8 cellular contexts compared by ENCODE assay signal in genomic region chr19:9792191-9793050, GRCh38. TPM values are rescaled to one million over a fixed set of nuclear protein-coding genes. Genes with fewer than 3 reads are reported as not detected.
DNase-seq lines count a peak whose midpoint lies in the region; ATAC-seq and TF ChIP-seq lines count a peak whose summit lies in the region.

No MANE protein-coding gene starts in this region.

- H2AFZ ChIP-seq in IMR-90 (replicated peaks; ENCODE audit: low read length, poor library complexity), result peak overlapping the region; percentile 99

- H3K18ac ChIP-seq in IMR-90 (ENCODE audit: low read depth, low read length), result peak overlapping the region; percentile 97

- peak overlapping the region; percentile 65 for H4K5ac ChIP-seq in IMR-90 (ENCODE audit: low read depth, low read length)

- peak overlapping the region; percentile 95 for H3K4me2 ChIP-seq in IMR-90 (ENCODE audit: low read depth, low read length)

- no peaks in the 10 kb centered on the region for H4K20me1 ChIP-seq in IMR-90 (ENCODE audit: insufficient read depth, low read length)

- intact Hi-C loops in IMR-90 (cut with micrococcal nuclease), result loop anchor here (5.0 kb wide), 1 partner anchor 385 kb away; no protein-coding TSS in a partner anchor

- dilution Hi-C loops in IMR-90 (cut with HindIII; ENCODE audit: low sequenced_read_pairs, unreplicated experiment), result loop anchor here (10.0 kb wide), 1 partner anchor 168 kb away; the partner anchor contains the start of gene ZNF561

- peak; percentile 6; the same call in 1 of the 2 replicates for TF ChIP-seq POLR2A in IMR-90 (IDR thresholded peaks at IDR 0.05; ENCODE audit: low read depth, low read length)

- no peak overlapping the region for H2AK5ac ChIP-seq in IMR-90 (ENCODE audit: low read depth, low read length)

- H2BK5ac ChIP-seq in IMR-90 (ENCODE audit: low read depth, low read length, poor library complexity, severe bottlenecking), result peak overlapping the region; percentile 93

- H3K36me3 Mint-ChIP-seq in activated T-cell treated with anti-CD3 and anti-CD28 coated beads, Interleukin-2, amount 50 U/mL, for 4 hours (ENCODE audit: insufficient read depth), result no peaks in the 10 kb centered on the region

- no peaks in the 10 kb centered on the region for H3K9me3 ChIP-seq in IMR-90 (ENCODE audit: control insufficient read depth, insufficient read depth, low read length)

- ATAC-seq in IMR-90 (ENCODE audit: low read depth) (peak; percentile 67), GM18870 (IDR thresholded peaks at IDR 0.05; ENCODE audit: unreplicated experiment) (no peak)
- peak; percentile 70 to 76 for ATAC-seq in activated T-cell treated with anti-CD3 and anti-CD28 coated beads, Interleukin-2, amount 50 U/mL, for 4 hours

- no peak overlapping the region for H3K56ac ChIP-seq in IMR-90 (ENCODE audit: extremely low read depth, insufficient read depth, low read length)

- peak overlapping the region; percentile 58 for H2BK120ac ChIP-seq in IMR-90 (ENCODE audit: low read depth, low read length)

- H3K4me3 ChIP-seq in GM12864 (ENCODE audit: low read depth, low read length), result peak overlapping the region; percentile 74
- H3K4me3 ChIP-seq in IMR-90 (ENCODE audit: insufficient read depth, low read depth, low read length), result peak overlapping the region; percentile 98
- H3K4me3 ChIP-seq in epithelial cell of proximal tubule (ENCODE audit: low read depth, low read length), result peak overlapping the region; percentile 87

- peak overlapping the region; percentile 95 for H3K27ac ChIP-seq in IMR-90 (ENCODE audit: insufficient read depth, low read length)

- peak overlapping the region; percentile 90 for H3K14ac ChIP-seq in IMR-90 (replicated peaks; ENCODE audit: low read depth, low read length)

- H3K9me1 ChIP-seq in IMR-90 (ENCODE audit: insufficient read depth, low read length), result no peaks in the 10 kb centered on the region

- peak overlapping the region; percentile 64; the same call in 1 of the 2 replicates for H3K23ac ChIP-seq in IMR-90 (ENCODE audit: low read depth, low read length)

- peak overlapping the region; percentile 40; the same call in 1 of the 2 replicates for H4K91ac ChIP-seq in IMR-90 (ENCODE audit: insufficient read depth, low read depth, low read length)

- peaks cover 21% of the 10 kb centered on the region for H3K4me1 Mint-ChIP-seq in activated T-cell treated with anti-CD3 and anti-CD28 coated beads, Interleukin-2, amount 50 U/mL, for 4 hours (ENCODE audit: low read depth)

- peak overlapping the region; percentile 64 to 83; a peak in 3 of 4 replicates for H4K8ac ChIP-seq in IMR-90 (ENCODE audit: low read depth in 2 of 2, low read length in 2 of 2)

- H2BK20ac ChIP-seq in IMR-90 (ENCODE audit: low read depth, low read length), result no peak overlapping the region

- no TSS peak for BruUV-seq in IMR-90 (replicated peaks; lab: Mats Ljungman, UMichigan)

- peaks cover 3% of the 10 kb centered on the region for H3K4me1 ChIP-seq in IMR-90 (ENCODE audit: control insufficient read depth, insufficient read depth, low read length)

- peak overlapping the region; percentile 96; the same call in 1 of the 3 replicates for H2BK15ac ChIP-seq in IMR-90 (ENCODE audit: low read depth, low read length)

- no peaks in the 10 kb centered on the region for H3K27me3 Mint-ChIP-seq in activated T-cell treated with anti-CD3 and anti-CD28 coated beads, Interleukin-2, amount 50 U/mL, for 4 hours (ENCODE audit: low read depth)

- H3K36me3 ChIP-seq in IMR-90 (ENCODE audit: control insufficient read depth, insufficient read depth, low read length), result no peaks in the 10 kb centered on the region

- peak overlapping the region; percentile 81 for H3K4me3 Mint-ChIP-seq in activated T-cell treated with anti-CD3 and anti-CD28 coated beads, Interleukin-2, amount 50 U/mL, for 4 hours

- peak overlapping the region; percentile 93 for H3K9ac ChIP-seq in IMR-90 (ENCODE audit: low read depth, low read length)

- H3K9me3 Mint-ChIP-seq in activated T-cell treated with anti-CD3 and anti-CD28 coated beads, Interleukin-2, amount 50 U/mL, for 4 hours, result no peaks in the 10 kb centered on the region

- no peaks in the 10 kb centered on the region for H3K79me1 ChIP-seq in IMR-90 (ENCODE audit: low read depth in 1 of 2, low read length in 2 of 2)

- TF ChIP-seq RAD21 in IMR-90 (IDR thresholded peaks at IDR 0.05; ENCODE audit: low read length), result no peak

- DNase-seq in GM12864 (ENCODE audit: low read depth) (peak; percentile 78), IMR-90 (peak; percentile 91), OCI-M1 (lab: John Stamatoyannopoulos, UW) (peak; percentile 99), epithelial cell of proximal tubule (ENCODE audit: low read depth) (peak; percentile 54), middle frontal gyrus (ENCODE audit: extremely low spot score, low spot score) (peak; percentile 62)
- peak; percentile 95 for DNase-seq in activated T-cell treated with anti-CD3 and anti-CD28 coated beads, Interleukin-2, amount 50 U/mL, for 4 hours
- peak; percentile 56 for DNase-seq in stimulated activated CD8-positive, alpha-beta memory T cell treated with anti-CD3 and anti-CD28 coated beads, Interleukin-15, amount 100 ng/mL, for 24 hours (ENCODE audit: low read depth)

- POLR2A ChIA-PET in IMR-90 (lab: Charles Lee; ENCODE audit: unreplicated experiment), result no interaction called here

- 1% methylated on average over 29 of the region's 71 CpGs; no CpG with 5 or more reads in 1 of the 2 experiments for WGBS in IMR-90 (ENCODE audit: extremely low coverage in 2 of 2, insufficient read length in 1 of 2), 2 experiments

- CTCF ChIA-PET in IMR-90 (lab: Yijun Ruan, JAX), result no interaction called here

- no peaks in the 10 kb centered on the region for H3K27me3 ChIP-seq in IMR-90 (ENCODE audit: control insufficient read depth, insufficient read depth, low read length)

- H3K4ac ChIP-seq in IMR-90 (ENCODE audit: low read depth, low read length), result peak overlapping the region; percentile 76

- no peak for TF ChIP-seq CTCF in GM12864 (IDR thresholded peaks at IDR 0.05; ENCODE audit: low read depth, low read length, missing control alignments)
- no peak for TF ChIP-seq CTCF in IMR-90 (conservative IDR thresholded peaks at IDR 0.05; ENCODE audit: low read depth, low read length)
- TF ChIP-seq CTCF in epithelial cell of proximal tubule (conservative IDR thresholded peaks at IDR 0.05; ENCODE audit: low read depth, low read length), result no peak

- H2AK9ac ChIP-seq in IMR-90 (replicated peaks; ENCODE audit: low read depth, low read length, poor library complexity), result peak overlapping the region; percentile 96

- in situ Hi-C loops in IMR-90 (cut with MboI; ENCODE audit: low sequenced_read_pairs), result loop anchor here (5.0 to 10.0 kb wide), 4 partner anchors 165 to 658 kb away; partner anchors contain the start of gene ZNF559

TF ChIP-seq in IMR-90, 13 proteins besides CTCF, POLR2A, EP300 and RAD21:
- TF ChIP-seq MAFK (IDR thresholded peaks at IDR 0.05; ENCODE audit: low read depth, low read length) (no peak), MAZ (IDR thresholded peaks at IDR 0.05; ENCODE audit: borderline replicate concordance, low read depth, low read length) (peak; percentile 35; the same call in 1 of the 2 replicates), RCOR1 (IDR thresholded peaks at IDR 0.05; ENCODE audit: insufficient replicate concordance, low read length) (peak; percentile 27)
TF ChIP-seq in IMR-90: peak in this region for 2.

RNA-seq across cellular contexts. Expression of gene ZNF846, which starts 23.9 kb away (rescaled TPM):
- total RNA-seq in IMR-90 (2012; rRNA removed) (5.3 and 6.5 TPM in 2 replicates), epithelial cell of proximal tubule (3.8 and 7.7 TPM in 2 replicates)
- 4.6 and 5.7 TPM in 2 replicates for polyA plus RNA-seq in IMR-90 (2012; rRNA removed)
- 1.8 and 3.1 TPM in 2 replicates for polyA plus RNA-seq in IMR-90 (2012; cell fraction: cytosol; rRNA removed)
- 2.5 and 17.6 TPM in 2 replicates for polyA plus RNA-seq in IMR-90 (2012; cell fraction: nucleus; rRNA removed; ENCODE audit: low replicate concordance)
- 1 to 10 TPM; 2.6 to 3.1 (median 2.7) TPM for total RNA-seq in activated T-cell treated with anti-CD3 and anti-CD28 coated beads, Interleukin-2, amount 50 U/mL, for 4 hours

RNA-seq across cellular contexts. Expression of gene FBXL12, which starts 26.5 kb away (rescaled TPM):
- total RNA-seq in IMR-90 (2012; rRNA removed), result 8.1 and 8.9 TPM in 2 replicates
- polyA plus RNA-seq in IMR-90 (2012; rRNA removed), result 42.6 and 47.6 TPM in 2 replicates
- polyA plus RNA-seq in IMR-90 (2012; cell fraction: cytosol; rRNA removed), result 34.3 and 50.6 TPM in 2 replicates
- polyA plus RNA-seq in IMR-90 (2012; cell fraction: nucleus; rRNA removed; ENCODE audit: low replicate concordance), result 70.0 and 176 TPM in 2 replicates
- total RNA-seq in activated T-cell treated with anti-CD3 and anti-CD28 coated beads, Interleukin-2, amount 50 U/mL, for 4 hours, result 10 to 100 TPM; 20.8 to 22.7 (median 22.3) TPM
- total RNA-seq in epithelial cell of proximal tubule, result 23.9 and 26.7 TPM in 2 replicates

RNA-seq across cellular contexts. Expression of gene UBL5, which starts 35.3 kb away (rescaled TPM):
- total RNA-seq in IMR-90 (2012; rRNA removed) (371 and 434 TPM in 2 replicates), epithelial cell of proximal tubule (534 and 748 TPM in 2 replicates)
- polyA plus RNA-seq in IMR-90 (2012; rRNA removed), result 1,091 and 1,179 TPM in 2 replicates
- 1,099 and 1,903 TPM in 2 replicates for polyA plus RNA-seq in IMR-90 (2012; cell fraction: cytosol; rRNA removed)
- polyA plus RNA-seq in IMR-90 (2012; cell fraction: nucleus; rRNA removed; ENCODE audit: low replicate concordance), result 247 and 613 TPM in 2 replicates
- total RNA-seq in activated T-cell treated with anti-CD3 and anti-CD28 coated beads, Interleukin-2, amount 50 U/mL, for 4 hours, result 100 to 1,000 TPM; 323 to 345 (median 343) TPM

RNA-seq across cellular contexts. Expression of gene PIN1, which starts 42.7 kb away (rescaled TPM):
- total RNA-seq in IMR-90 (2012; rRNA removed) (76.0 and 77.2 TPM in 2 replicates), epithelial cell of proximal tubule (114 and 195 TPM in 2 replicates)
- 105 and 126 TPM in 2 replicates for polyA plus RNA-seq in IMR-90 (2012; rRNA removed)
- polyA plus RNA-seq in IMR-90 (2012; cell fraction: cytosol; rRNA removed), result 71.7 and 184 TPM in 2 replicates
- 67.3 and 125 TPM in 2 replicates for polyA plus RNA-seq in IMR-90 (2012; cell fraction: nucleus; rRNA removed; ENCODE audit: low replicate concordance)
- total RNA-seq in activated T-cell treated with anti-CD3 and anti-CD28 coated beads, Interleukin-2, amount 50 U/mL, for 4 hours, result 10 to 100 TPM; 95.8 to 99.4 (median 97.9) TPM
